ENCODE assay signal across 20 cellular contexts in genomic region chr2:96843538-96844268, GRCh38. TPM values are rescaled to one million over a fixed set of nuclear protein-coding genes. Genes with fewer than 3 reads are reported as not detected.
DNase-seq lines count a peak whose midpoint lies in the region; ATAC-seq and TF ChIP-seq lines count a peak whose summit lies in the region.
"Had no signal": no experiment of that assay in that cellular context is flagged by ENCODE, and none has a peak within 500 bp of the region (broad histone marks: within the 10 kb centered on the region; RNA-seq: fewer than 3 reads in every experiment).

TSS of gene ANKRD23 (minus strand) at chr2:96844021. CDS start at chr2:96843992, 29 bp downstream.

- no peak within 1 kb of the TSS for H3K14ac ChIP-seq in H9 (ENCODE audit: insufficient read depth, low read length)

- H2BK12ac ChIP-seq in H9 (ENCODE audit: insufficient read length, low read depth, low read length) = no peak within 1 kb of the TSS

- CTCF ChIA-PET in CD4-positive, alpha-beta memory T cell (lab: Charles Lee; ENCODE audit: partially characterized antibody) = interaction anchor here (1.3 kb wide), 1 partner anchor 87 kb away, joined by 3 read pairs; no protein-coding TSS in a partner anchor

- no peak for TF ChIP-seq CTCF in H9 (conservative IDR thresholded peaks at IDR 0.05)
- TF ChIP-seq CTCF in nephron progenitor cell (IDR thresholded peaks at IDR 0.05) = no peak

- peaks cover 15% of the 10 kb centered on the region for H3K36me3 ChIP-seq in CD4-positive, alpha-beta memory T cell (ENCODE audit: insufficient read depth, low read length)

- H2BK5ac ChIP-seq in H9 (ENCODE audit: insufficient read length, low read length) = no peak within 1 kb of the TSS

- H3T11ph ChIP-seq in H9 (ENCODE audit: low read length) = no peak within 1 kb of the TSS

- no peaks in the 10 kb centered on the region for H4K20me1 ChIP-seq in H9 (ENCODE audit: control insufficient read depth, insufficient read depth, insufficient read length)

- intact Hi-C loops in CD4-positive, alpha-beta memory T cell (cut with micrococcal nuclease) = no loop called here

- H3K9ac ChIP-seq in H9 (ENCODE audit: extremely low read depth, insufficient read length, low read length) = no peak within 1 kb of the TSS

- no peaks in the 10 kb centered on the region for H3K79me1 ChIP-seq in H9 (ENCODE audit: insufficient read depth, low read depth, low read length, poor library complexity, severe bottlenecking)

- no peak within 1 kb of the TSS for H3K56ac ChIP-seq in H9 (ENCODE audit: insufficient read length, low read depth, low read length)

- H3K4me1 Mint-ChIP-seq in CD4-positive, alpha-beta memory T cell = peaks cover 7 to 21% (median 17%) of the 10 kb centered on the region in 4 donors
- H3K4me1 Mint-ChIP-seq in H9 = peaks cover 0 to 5% of the 10 kb centered on the region in 2 experiments; a peak in 2 of 4 replicates
- peaks cover 6 to 16% of the 10 kb centered on the region in 2 donors for H3K4me1 Mint-ChIP-seq in effector memory CD8-positive, alpha-beta T cell (ENCODE audit: low read depth in 2 of 2)
- peaks cover 54% of the 10 kb centered on the region for H3K4me1 Mint-ChIP-seq in nephron progenitor cell

- no peaks in the 10 kb centered on the region for H3K79me2 ChIP-seq in H9 (ENCODE audit: insufficient read depth, low read length)

- no peak within 1 kb of the TSS for H3K18ac ChIP-seq in H9 (ENCODE audit: insufficient read length, low read depth, low read length)

- peaks cover 16% of the 10 kb centered on the region for H3K4me1 ChIP-seq in CD4-positive, alpha-beta memory T cell (ENCODE audit: insufficient read depth, low read length)
- H3K4me1 ChIP-seq in H9 (ENCODE audit: insufficient read depth, low read length) = no peaks in the 10 kb centered on the region

- no peak within 1 kb of the TSS for H4K5ac ChIP-seq in H9 (ENCODE audit: insufficient read length, low read depth, low read length)

- H3K27me3 ChIP-seq in CD4-positive, alpha-beta memory T cell (ENCODE audit: insufficient read depth, low read length) = no peaks in the 10 kb centered on the region
- H3K27me3 ChIP-seq in H9 (ENCODE audit: insufficient read depth, low read length) = no peaks in the 10 kb centered on the region
- H3K27me3 ChIP-seq: spleen had no signal

- no peak within 1 kb of the TSS for H3K23ac ChIP-seq in H9 (ENCODE audit: insufficient read length, low read depth, low read length)

- H3K4me3 ChIP-seq in CD4-positive, alpha-beta memory T cell (ENCODE audit: low read length in 2 of 2) = no peak within 1 kb of the TSS
- H3K4me3 ChIP-seq: mucosa of descending colon, spleen had no signal

- POLR2A ChIA-PET in CD4-positive, alpha-beta memory T cell (lab: Charles Lee; ENCODE audit: partially characterized antibody) = interaction anchor here (1.0 to 3.1 kb wide), 3 partner anchors 13 to 120 kb away, joined by 3 to 21 read pairs (median 4); partner anchors contain the start of gene ANKRD39

- no peaks in the 10 kb centered on the region for H3K27me3 Mint-ChIP-seq in CD4-positive, alpha-beta memory T cell
- H3K27me3 Mint-ChIP-seq in H9 (ENCODE audit: low read depth) (no peaks in the 10 kb centered on the region; the same call in none of the 2 replicates), nephron progenitor cell (ENCODE audit: low read depth, poor library complexity) (no peaks in the 10 kb centered on the region)
- H3K27me3 Mint-ChIP-seq in effector memory CD8-positive, alpha-beta T cell = no peaks in the 10 kb centered on the region
- H3K27me3 Mint-ChIP-seq: activated naive CD8-positive, alpha-beta T cell treated with anti-CD3 and anti-CD28 coated beads, Interleukin-2, amount 50 U/mL, for 24 hours; stimulated activated memory B cell treated with anti-CD40 and anti-IgM and Interleukin-4, amounts not matched to agents 10 μg/mL and 1 μg/mL and 100 μg/mL, for 72 hours; type B pancreatic cell had no signal

- no peak within 1 kb of the TSS for H2BK120ac ChIP-seq in H9 (ENCODE audit: low read depth, low read length, poor library complexity, severe bottlenecking)

- no peak within 1 kb of the TSS for H3K27ac ChIP-seq in CD4-positive, alpha-beta memory T cell (ENCODE audit: low read depth, low read length)
- no peak within 1 kb of the TSS for H3K27ac ChIP-seq in H9 (ENCODE audit: insufficient read length, low read depth, low read length)
- H3K27ac ChIP-seq: spleen had no signal

- H3K9me3 ChIP-seq in CD4-positive, alpha-beta memory T cell (ENCODE audit: control insufficient read depth in 1 of 2, low read length in 2 of 2) = no peaks in the 10 kb centered on the region
- no peaks in the 10 kb centered on the region for H3K9me3 ChIP-seq in H9 (ENCODE audit: control insufficient read depth, low read depth, low read length)
- H3K9me3 ChIP-seq: mucosa of descending colon, spleen had no signal

- H3K36me3 Mint-ChIP-seq in CD4-positive, alpha-beta memory T cell = peaks cover 15 to 25% of the 10 kb centered on the region in 2 donors
- H3K36me3 Mint-ChIP-seq in H9 (ENCODE audit: insufficient read depth in 1 of 3, low read depth in 3 of 3) (peaks cover 16 to 18% (median 16%) of the 10 kb centered on the region in 3 experiments; a peak in 6 of 7 replicates), nephron progenitor cell (ENCODE audit: low read depth) (peaks cover 20% of the 10 kb centered on the region)
- H3K36me3 Mint-ChIP-seq in effector memory CD8-positive, alpha-beta T cell (ENCODE audit: insufficient read depth) = peaks cover 37% of the 10 kb centered on the region

- no peak within 1 kb of the TSS for H4K8ac ChIP-seq in H9 (replicated peaks; ENCODE audit: insufficient read length, low read depth, low read length)

- H3K4me2 ChIP-seq in H9 (ENCODE audit: insufficient read depth, insufficient read length, low read length) = no peak within 1 kb of the TSS

- no peak within 1 kb of the TSS for H3K4me3 Mint-ChIP-seq in CD4-positive, alpha-beta memory T cell
- H3K4me3 Mint-ChIP-seq in H9 = no peak within 1 kb of the TSS; a peak in 1 of 5 replicates
- H3K4me3 Mint-ChIP-seq in effector memory CD8-positive, alpha-beta T cell = no peak within 1 kb of the TSS
- peak within 1 kb of the TSS; percentile 9 for H3K4me3 Mint-ChIP-seq in nephron progenitor cell
- H3K4me3 Mint-ChIP-seq: activated naive CD8-positive, alpha-beta T cell treated with anti-CD3 and anti-CD28 coated beads, Interleukin-2, amount 50 U/mL, for 24 hours; stimulated activated memory B cell treated with anti-CD40 and anti-IgM and Interleukin-4, amounts not matched to agents 10 μg/mL and 1 μg/mL and 100 μg/mL, for 72 hours; type B pancreatic cell had no signal

- H3K4ac ChIP-seq in H9 (ENCODE audit: low read depth, low read length) = no peak within 1 kb of the TSS

- no peak within 1 kb of the TSS for H2AK5ac ChIP-seq in H9 (ENCODE audit: insufficient read length, low read length)

- no peak within 1 kb of the TSS for H4K91ac ChIP-seq in H9 (ENCODE audit: insufficient read length, low read depth, low read length)

- no peak within 1 kb of the TSS for H2BK15ac ChIP-seq in H9 (ENCODE audit: low read depth, low read length)

- no peak for DNase-seq in CD4-positive, alpha-beta memory T cell
- DNase-seq in H9 (peak; percentile 22), nephron progenitor cell (no peak), NCI-H2196 treated with DMSO at 0.1 percent for 48 hours (lab: John Stamatoyannopoulos, UW; ENCODE audit: unreplicated experiment) (no peak), kidney glomerular epithelial cell (lab: John Stamatoyannopoulos, UW) (no peak)
- no peak for DNase-seq in effector memory CD8-positive, alpha-beta T cell
- no peak for DNase-seq in stimulated activated CD4-positive, alpha-beta T cell treated with anti-CD3 and anti-CD28 coated beads, Interleukin-1b, Interleukin-23, amount 100 ng/mL, for 48 hours
- DNase-seq: activated naive CD8-positive, alpha-beta T cell treated with anti-CD3 and anti-CD28 coated beads, Interleukin-2, amount 50 U/mL, for 24 hours; activated T-cell treated with anti-CD3 and anti-CD28 coated beads, Interleukin-2, amount 50 U/mL, for 1 hour; effector CD4-positive, alpha-beta T cell; left colon; mucosa of descending colon; NCI-H2081 treated with DMSO at 0.1 percent for 48 hours; NCI-H526 treated with DMSO at 0.1 percent for 48 hours; SIG-M5; spleen; T1000 had no signal

- no peak for ATAC-seq in effector memory CD8-positive, alpha-beta T cell (replicated peaks)
- ATAC-seq in GM21381 (IDR thresholded peaks at IDR 0.05; ENCODE audit: unreplicated experiment) = no peak
- ATAC-seq: activated naive CD8-positive, alpha-beta T cell treated with anti-CD3 and anti-CD28 coated beads, Interleukin-2, amount 50 U/mL, for 24 hours; left colon; mucosa of descending colon; stimulated activated memory B cell treated with anti-CD40 and anti-IgM and Interleukin-4, amounts not matched to agents 10 μg/mL and 1 μg/mL and 100 μg/mL, for 72 hours had no signal

- H2BK20ac ChIP-seq in H9 (ENCODE audit: low read depth, low read length, poor library complexity, severe bottlenecking) = no peak within 1 kb of the TSS

- peak within 1 kb of the TSS in 6 of 7 donors; percentile 52 to 94 (median 66) for H3K27ac Mint-ChIP-seq in CD4-positive, alpha-beta memory T cell
- H3K27ac Mint-ChIP-seq in H9 (peak within 1 kb of the TSS; percentile 38 to 90 (median 73); a peak in 4 of 7 replicates), nephron progenitor cell (peak within 1 kb of the TSS; percentile 86)
- peak within 1 kb of the TSS; percentile 28 to 83 for H3K27ac Mint-ChIP-seq in effector memory CD8-positive, alpha-beta T cell
- H3K27ac Mint-ChIP-seq: activated naive CD8-positive, alpha-beta T cell treated with anti-CD3 and anti-CD28 coated beads, Interleukin-2, amount 50 U/mL, for 24 hours; stimulated activated memory B cell treated with anti-CD40 and anti-IgM and Interleukin-4, amounts not matched to agents 10 μg/mL and 1 μg/mL and 100 μg/mL, for 72 hours; type B pancreatic cell had no signal

- H3K9me3 Mint-ChIP-seq in CD4-positive, alpha-beta memory T cell = no peaks in the 10 kb centered on the region
- no peaks in the 10 kb centered on the region for H3K9me3 Mint-ChIP-seq in H9
- no peaks in the 10 kb centered on the region for H3K9me3 Mint-ChIP-seq in effector memory CD8-positive, alpha-beta T cell
- no peaks in the 10 kb centered on the region for H3K9me3 Mint-ChIP-seq in nephron progenitor cell
- H3K9me3 Mint-ChIP-seq: activated naive CD8-positive, alpha-beta T cell treated with anti-CD3 and anti-CD28 coated beads, Interleukin-2, amount 50 U/mL, for 24 hours; stimulated activated memory B cell treated with anti-CD40 and anti-IgM and Interleukin-4, amounts not matched to agents 10 μg/mL and 1 μg/mL and 100 μg/mL, for 72 hours; type B pancreatic cell had no signal

- no peaks in the 10 kb centered on the region for H3K23me2 ChIP-seq in H9 (ENCODE audit: insufficient read length, low read depth, low read length, poor library complexity, severe bottlenecking)

- H2AFZ ChIP-seq in H9 (ENCODE audit: low read length) = no peak within 1 kb of the TSS

- WGBS in H9 (ENCODE audit: extremely low coverage, insufficient read length, low lambda C conversion rate) = no CpG with 5 or more reads among the region's 14 CpGs

RNA-seq across cellular contexts. Expression of gene ANKRD23, which starts in this region (rescaled TPM):
- total RNA-seq in CD4-positive, alpha-beta memory T cell = 10 to 100 TPM; 19.4 to 19.7 TPM
- polyA plus RNA-seq in CD4-positive, alpha-beta memory T cell = 1 to 10 TPM in 1 of 2 donors, not detected in 1; 1.5 TPM
- 2.3 and 2.4 TPM in 2 replicates for total RNA-seq in H9 (2021)
